Comparison of ENCODE assay signal across 13 cellular contexts in genomic region chr2:236744316-236745105, GRCh38.
DNase-seq lines count a peak whose midpoint lies in the region; ATAC-seq and TF ChIP-seq lines count a peak whose summit lies in the region.
"Had no signal": no experiment of that assay in that cellular context is flagged by ENCODE, and none has a peak within 500 bp of the region (broad histone marks: within the 10 kb centered on the region; RNA-seq: fewer than 3 reads in every experiment).

No MANE protein-coding gene starts in this region.

- H3K27me3 Mint-ChIP-seq in endodermal cell (ENCODE audit: insufficient read depth) = no peaks in the 10 kb centered on the region
- peaks cover 8 to 48% of the 10 kb centered on the region in 2 donors for H3K27me3 Mint-ChIP-seq in effector memory CD8-positive, alpha-beta T cell

- H3K4me1 ChIP-seq in endodermal cell (ENCODE audit: control insufficient read depth, insufficient read depth, low read length) = peaks cover 30% of the 10 kb centered on the region

- H3K27me3 ChIP-seq in endodermal cell (ENCODE audit: control insufficient read depth, insufficient read depth, low read length, poor library complexity, severe bottlenecking) = no peaks in the 10 kb centered on the region

- no peak for ATAC-seq in effector memory CD8-positive, alpha-beta T cell (replicated peaks)
- ATAC-seq in HG03378 (IDR thresholded peaks at IDR 0.05; ENCODE audit: unreplicated experiment) (no peak), GM21526 (IDR thresholded peaks at IDR 0.05; ENCODE audit: low FRiP score, unreplicated experiment) (no peak)
- ATAC-seq: CD8-positive, alpha-beta T cell; esophagus mucosa; left lobe of liver had no signal

- no peak overlapping the region for H3K4me3 ChIP-seq in AG10803 (ENCODE audit: low read length)
- no peak overlapping the region for H3K4me3 ChIP-seq in NB4 (ENCODE audit: low read depth, low read length)
- H3K4me3 ChIP-seq in endodermal cell (ENCODE audit: low read length) = no peak overlapping the region
- H3K4me3 ChIP-seq: SK-N-MC had no signal

- peak overlapping the region; percentile 45 for H3K9ac ChIP-seq in endodermal cell (ENCODE audit: extremely low read depth, low read length, poor library complexity, severe bottlenecking)

- no peaks in the 10 kb centered on the region for H3K36me3 ChIP-seq in endodermal cell (ENCODE audit: control insufficient read depth, insufficient read depth, low read length)

- no peaks in the 10 kb centered on the region for H3K36me3 Mint-ChIP-seq in endodermal cell (ENCODE audit: low read depth)
- no peaks in the 10 kb centered on the region for H3K36me3 Mint-ChIP-seq in effector memory CD8-positive, alpha-beta T cell (ENCODE audit: insufficient read depth)
- H3K36me3 Mint-ChIP-seq: CD8-positive, alpha-beta T cell had no signal

- TF ChIP-seq CTCF in AG10803 (conservative IDR thresholded peaks at IDR 0.05; ENCODE audit: low read length) = no peak
- no peak for TF ChIP-seq CTCF in NB4 (IDR thresholded peaks at IDR 0.05; ENCODE audit: low read depth, low read length)
- TF ChIP-seq CTCF in endodermal cell (conservative IDR thresholded peaks at IDR 0.05) = no peak

- peaks cover 52% of the 10 kb centered on the region for H3K4me1 Mint-ChIP-seq in endodermal cell
- peaks cover 0 to 4% of the 10 kb centered on the region in 2 donors for H3K4me1 Mint-ChIP-seq in effector memory CD8-positive, alpha-beta T cell (ENCODE audit: low read depth in 2 of 2)

- H3K27ac Mint-ChIP-seq in endodermal cell = no peak overlapping the region
- H3K27ac Mint-ChIP-seq in effector memory CD8-positive, alpha-beta T cell = no peak overlapping the region
- H3K27ac Mint-ChIP-seq: CD8-positive, alpha-beta T cell had no signal

- no peak for TF ChIP-seq POLR2A in NB4 (IDR thresholded peaks at IDR 0.05; ENCODE audit: extremely low read depth, insufficient read length)

- 92 to 95% methylated on average over 5 of the region's 6 CpGs for WGBS in endodermal cell (ENCODE audit: insufficient coverage in 1 of 2, insufficient read length in 1 of 2), 2 experiments

- no peaks in the 10 kb centered on the region for H3K9me3 Mint-ChIP-seq in endodermal cell
- no peaks in the 10 kb centered on the region for H3K9me3 Mint-ChIP-seq in effector memory CD8-positive, alpha-beta T cell
- H3K9me3 Mint-ChIP-seq: CD8-positive, alpha-beta T cell had no signal

- no peaks in the 10 kb centered on the region for H3K9me3 ChIP-seq in endodermal cell (ENCODE audit: control insufficient read depth, low read length)

- no peak overlapping the region for H3K4me3 Mint-ChIP-seq in endodermal cell
- no peak overlapping the region for H3K4me3 Mint-ChIP-seq in effector memory CD8-positive, alpha-beta T cell
- H3K4me3 Mint-ChIP-seq: CD8-positive, alpha-beta T cell had no signal

- H3K27ac ChIP-seq in endodermal cell (ENCODE audit: low read depth, low read length) = no peak overlapping the region
- H3K27ac ChIP-seq: SK-N-MC had no signal

- DNase-seq in AG10803 (ENCODE audit: low read depth) (peak; percentile 100), NB4 (ENCODE audit: low read depth) (peak; percentile 51), endodermal cell (no peak), non-pigmented ciliary epithelial cell (ENCODE audit: low read depth) (peak; percentile 92), mesenteric fat pad (ENCODE audit: low spot score) (no peak)
- no peak for DNase-seq in effector memory CD8-positive, alpha-beta T cell
- DNase-seq: CD8-positive, alpha-beta T cell; KG1 had no signal

Comparison
In these comparisons a context has a peak if more than half of its experiments do, and no peak if none do; other contexts are left out.
1. DNase-seq: peak in AG10803 (single experiment), NB4 (single experiment) and non-pigmented ciliary epithelial cell (single experiment); none in endodermal cell (single experiment), mesenteric fat pad (single experiment) and effector memory CD8-positive, alpha-beta T cell (0 of 3).